1 cellular context compared by ENCODE assay signal in genomic region chr19:1396019-1396767, GRCh38.
TF ChIP-seq lines count a peak whose summit lies in the region.

No MANE protein-coding gene starts in this region.

TF ChIP-seq in HEK293, 187 proteins besides CTCF, POLR2A, EP300 and RAD21 (continued from another document and continues in another):
- peak; percentile 80 for TF ChIP-seq HIC1 (tag by site-specific recombination; IDR thresholded peaks at IDR 0.05)
- peak; percentile 73 for TF ChIP-seq SP2 (tag by site-specific recombination; IDR thresholded peaks at IDR 0.05)
- TF ChIP-seq ZBTB48 (tag by site-specific recombination; IDR thresholded peaks at IDR 0.05) = no peak
- TF ChIP-seq KLF1 (tag by site-specific recombination; IDR thresholded peaks at IDR 0.05) = peak; percentile 96
- TF ChIP-seq, protein P1, sequence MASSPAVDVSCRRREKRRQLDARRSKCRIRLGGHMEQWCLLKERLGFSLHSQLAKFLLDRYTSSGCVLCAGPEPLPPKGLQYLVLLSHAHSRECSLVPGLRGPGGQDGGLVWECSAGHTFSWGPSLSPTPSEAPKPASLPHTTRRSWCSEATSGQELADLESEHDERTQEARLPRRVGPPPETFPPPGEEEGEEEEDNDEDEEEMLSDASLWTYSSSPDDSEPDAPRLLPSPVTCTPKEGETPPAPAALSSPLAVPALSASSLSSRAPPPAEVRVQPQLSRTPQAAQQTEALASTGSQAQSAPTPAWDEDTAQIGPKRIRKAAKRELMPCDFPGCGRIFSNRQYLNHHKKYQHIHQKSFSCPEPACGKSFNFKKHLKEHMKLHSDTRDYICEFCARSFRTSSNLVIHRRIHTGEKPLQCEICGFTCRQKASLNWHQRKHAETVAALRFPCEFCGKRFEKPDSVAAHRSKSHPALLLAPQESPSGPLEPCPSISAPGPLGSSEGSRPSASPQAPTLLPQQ (tag by site-specific recombination; IDR thresholded peaks at IDR 0.05) = no peak; the same call in 1 of the 2 replicates
- 0 out of 2 replicates have a peak, but pooled peaks have one; percentile 30 for TF ChIP-seq ZNF2 (tag by site-specific recombination; IDR thresholded peaks at IDR 0.05)
- TF ChIP-seq, protein P2, sequence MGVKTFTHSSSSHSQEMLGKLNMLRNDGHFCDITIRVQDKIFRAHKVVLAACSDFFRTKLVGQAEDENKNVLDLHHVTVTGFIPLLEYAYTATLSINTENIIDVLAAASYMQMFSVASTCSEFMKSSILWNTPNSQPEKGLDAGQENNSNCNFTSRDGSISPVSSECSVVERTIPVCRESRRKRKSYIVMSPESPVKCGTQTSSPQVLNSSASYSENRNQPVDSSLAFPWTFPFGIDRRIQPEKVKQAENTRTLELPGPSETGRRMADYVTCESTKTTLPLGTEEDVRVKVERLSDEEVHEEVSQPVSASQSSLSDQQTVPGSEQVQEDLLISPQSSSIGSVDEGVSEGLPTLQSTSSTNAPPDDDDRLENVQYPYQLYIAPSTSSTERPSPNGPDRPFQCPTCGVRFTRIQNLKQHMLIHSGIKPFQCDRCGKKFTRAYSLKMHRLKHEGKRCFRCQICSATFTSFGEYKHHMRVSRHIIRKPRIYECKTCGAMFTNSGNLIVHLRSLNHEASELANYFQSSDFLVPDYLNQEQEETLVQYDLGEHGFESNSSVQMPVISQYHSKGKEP (tag by site-specific recombination; IDR thresholded peaks at IDR 0.05) = no peak
- no peak for TF ChIP-seq ZNF791 (tag by site-specific recombination; IDR thresholded peaks at IDR 0.05)
- TF ChIP-seq ZNF24 (tag by site-specific recombination; IDR thresholded peaks at IDR 0.05) = no peak
- TF ChIP-seq OSR2 (tag by site-specific recombination; IDR thresholded peaks at IDR 0.05) = no peak
- TF ChIP-seq, protein P3, sequence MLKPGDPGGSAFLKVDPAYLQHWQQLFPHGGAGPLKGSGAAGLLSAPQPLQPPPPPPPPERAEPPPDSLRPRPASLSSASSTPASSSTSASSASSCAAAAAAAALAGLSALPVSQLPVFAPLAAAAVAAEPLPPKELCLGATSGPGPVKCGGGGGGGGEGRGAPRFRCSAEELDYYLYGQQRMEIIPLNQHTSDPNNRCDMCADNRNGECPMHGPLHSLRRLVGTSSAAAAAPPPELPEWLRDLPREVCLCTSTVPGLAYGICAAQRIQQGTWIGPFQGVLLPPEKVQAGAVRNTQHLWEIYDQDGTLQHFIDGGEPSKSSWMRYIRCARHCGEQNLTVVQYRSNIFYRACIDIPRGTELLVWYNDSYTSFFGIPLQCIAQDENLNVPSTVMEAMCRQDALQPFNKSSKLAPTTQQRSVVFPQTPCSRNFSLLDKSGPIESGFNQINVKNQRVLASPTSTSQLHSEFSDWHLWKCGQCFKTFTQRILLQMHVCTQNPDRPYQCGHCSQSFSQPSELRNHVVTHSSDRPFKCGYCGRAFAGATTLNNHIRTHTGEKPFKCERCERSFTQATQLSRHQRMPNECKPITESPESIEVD (tag by site-specific recombination; IDR thresholded peaks at IDR 0.05) = no peak
- no peak for TF ChIP-seq ZNF398 (tag by site-specific recombination; IDR thresholded peaks at IDR 0.05)
- peak; percentile 23 for TF ChIP-seq ZBTB8A (tag by site-specific recombination; IDR thresholded peaks at IDR 0.05)
- TF ChIP-seq ZNF677 (tag by site-specific recombination; IDR thresholded peaks at IDR 0.05) = no peak
- no peak for TF ChIP-seq ZNF132 (tag by site-specific recombination; IDR thresholded peaks at IDR 0.05; ENCODE audit: borderline replicate concordance)
- peak; percentile 69; the same call in 1 of the 2 replicates for TF ChIP-seq ZXDB (tag by site-specific recombination; IDR thresholded peaks at IDR 0.05)
- TF ChIP-seq SP3 (tag by site-specific recombination; IDR thresholded peaks at IDR 0.05) = peak; percentile 57; the same call in 1 of the 2 replicates
- no peak for TF ChIP-seq SCRT2 (tag by site-specific recombination; IDR thresholded peaks at IDR 0.05)
- TF ChIP-seq ZFP41 (tag by site-specific recombination; IDR thresholded peaks at IDR 0.05; ENCODE audit: borderline replicate concordance) = no peak
- peak; percentile 19; the same call in 1 of the 2 replicates for TF ChIP-seq KLF8 (tag by site-specific recombination; IDR thresholded peaks at IDR 0.05)
- peak; percentile 90 for TF ChIP-seq ZNF10 (tag by site-specific recombination; IDR thresholded peaks at IDR 0.05)
- TF ChIP-seq ZNF658 (tag by site-specific recombination; IDR thresholded peaks at IDR 0.05) = no peak
- TF ChIP-seq FEZF1 (tag by site-specific recombination; IDR thresholded peaks at IDR 0.05) = no peak
- 0 out of 2 replicates have a peak, but pooled peaks have one; percentile 39 for TF ChIP-seq GLIS1 (tag by site-specific recombination; IDR thresholded peaks at IDR 0.05)
- TF ChIP-seq WT1 (tag by site-specific recombination; IDR thresholded peaks at IDR 0.05) = no peak
- TF ChIP-seq ZNF174 (tag by site-specific recombination; IDR thresholded peaks at IDR 0.05) = no peak
- no peak for TF ChIP-seq INSM2 (tag by site-specific recombination; IDR thresholded peaks at IDR 0.05)
- no peak for TF ChIP-seq TSHZ1 (tag by site-specific recombination; IDR thresholded peaks at IDR 0.05; ENCODE audit: borderline replicate concordance)
- no peak for TF ChIP-seq OVOL3 (tag by site-specific recombination; IDR thresholded peaks at IDR 0.05)
- TF ChIP-seq ZFP69B (tag by site-specific recombination; IDR thresholded peaks at IDR 0.05) = 0 out of 2 replicates have a peak, but pooled peaks have one; percentile 24
- 0 out of 2 replicates have a peak, but pooled peaks have one; percentile 14 for TF ChIP-seq PATZ1 (tag by site-specific recombination; IDR thresholded peaks at IDR 0.05)
- no peak for TF ChIP-seq ZNF362 (tag by site-specific recombination; IDR thresholded peaks at IDR 0.05)
- TF ChIP-seq GLI4 (tag by site-specific recombination; IDR thresholded peaks at IDR 0.05) = no peak
- TF ChIP-seq, protein P4, sequence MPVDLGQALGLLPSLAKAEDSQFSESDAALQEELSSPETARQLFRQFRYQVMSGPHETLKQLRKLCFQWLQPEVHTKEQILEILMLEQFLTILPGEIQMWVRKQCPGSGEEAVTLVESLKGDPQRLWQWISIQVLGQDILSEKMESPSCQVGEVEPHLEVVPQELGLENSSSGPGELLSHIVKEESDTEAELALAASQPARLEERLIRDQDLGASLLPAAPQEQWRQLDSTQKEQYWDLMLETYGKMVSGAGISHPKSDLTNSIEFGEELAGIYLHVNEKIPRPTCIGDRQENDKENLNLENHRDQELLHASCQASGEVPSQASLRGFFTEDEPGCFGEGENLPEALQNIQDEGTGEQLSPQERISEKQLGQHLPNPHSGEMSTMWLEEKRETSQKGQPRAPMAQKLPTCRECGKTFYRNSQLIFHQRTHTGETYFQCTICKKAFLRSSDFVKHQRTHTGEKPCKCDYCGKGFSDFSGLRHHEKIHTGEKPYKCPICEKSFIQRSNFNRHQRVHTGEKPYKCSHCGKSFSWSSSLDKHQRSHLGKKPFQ (tag by site-specific recombination; IDR thresholded peaks at IDR 0.05) = no peak
